9 cellular contexts compared by ENCODE assay signal in genomic region chr7:139702811-139703467, GRCh38.
DNase-seq lines count a peak whose midpoint lies in the region; ATAC-seq and TF ChIP-seq lines count a peak whose summit lies in the region.
"Had no signal": no experiment of that assay in that cellular context is flagged by ENCODE, and none has a peak within 500 bp of the region (broad histone marks: within the 10 kb centered on the region; RNA-seq: fewer than 3 reads in every experiment).

No MANE protein-coding gene starts in this region.

- H3F3A ChIP-seq in neural progenitor cell (ENCODE audit: low read depth) = no peaks in the 10 kb centered on the region

- H3K27me3 Mint-ChIP-seq in glutamatergic neuron (ENCODE audit: unreplicated experiment) (peaks cover 5% of the 10 kb centered on the region), neural progenitor cell (ENCODE audit: insufficient read depth, low read depth) (no peaks in the 10 kb centered on the region)

- H3K9me3 ChIP-seq in lung (ENCODE audit: control insufficient read depth in 2 of 2, insufficient read depth in 1 of 2, low read length in 1 of 2) (peaks cover 0 to 2% of the 10 kb centered on the region in 2 donors), neural progenitor cell (ENCODE audit: low read depth) (no peaks in the 10 kb centered on the region)

- DNase-seq in GM13977 (ENCODE audit: low spot score) (peak; percentile 63), lung (ENCODE audit: low spot score) (no peak), DMS153 (lab: John Stamatoyannopoulos, UW) (no peak), MV-4-11 (lab: John Stamatoyannopoulos, UW) (no peak), glutamatergic neuron (no peak), neural progenitor cell (ENCODE audit: low spot score) (no peak)
- DNase-seq: NCI-H1105 had no signal

- H3K9me3 Mint-ChIP-seq in glutamatergic neuron (ENCODE audit: unreplicated experiment) = peaks cover 4% of the 10 kb centered on the region
- H3K9me3 Mint-ChIP-seq in neural progenitor cell = no peaks in the 10 kb centered on the region

- H3K27ac ChIP-seq in lung (ENCODE audit: low read depth in 1 of 2, low read length in 1 of 2) = peak overlapping the region; percentile 53 to 83
- no peak overlapping the region for H3K27ac ChIP-seq in neural progenitor cell

- H3K27ac Mint-ChIP-seq in glutamatergic neuron (ENCODE audit: unreplicated experiment) = no peak overlapping the region
- no peak overlapping the region for H3K27ac Mint-ChIP-seq in neural progenitor cell

- in situ Hi-C loops in GM13977 (cut with MboI; ENCODE audit: low pct_unique_long_range_greater_than_20kb, low sequenced_read_pairs, unreplicated experiment) = no loop called here

- peaks cover 35% of the 10 kb centered on the region for H4K20me1 ChIP-seq in neural progenitor cell (ENCODE audit: low read depth)

- H3K4me1 ChIP-seq in lung (ENCODE audit: control insufficient read depth in 2 of 2, insufficient read depth in 2 of 2, low read length in 2 of 2) (peaks cover 20 to 36% of the 10 kb centered on the region in 2 donors), neural progenitor cell (peaks cover 14% of the 10 kb centered on the region)

- no peak overlapping the region for H3K4me2 ChIP-seq in neural progenitor cell

- H3K27me3 ChIP-seq in lung (ENCODE audit: control insufficient read depth, insufficient read depth) = no peaks in the 10 kb centered on the region
- no peaks in the 10 kb centered on the region for H3K27me3 ChIP-seq in neural progenitor cell

- ATAC-seq in GM21526 (IDR thresholded peaks at IDR 0.05; ENCODE audit: low FRiP score, unreplicated experiment) (peak; percentile 59), HG03520 (IDR thresholded peaks at IDR 0.05; ENCODE audit: unreplicated experiment) (peak; percentile 73), lung (ENCODE audit: insufficient read depth, low FRiP score) (no peak)

- H3K4me3 ChIP-seq in lung (no peak overlapping the region), neural progenitor cell (no peak overlapping the region)

- H3K9ac ChIP-seq in neural progenitor cell = no peak overlapping the region

- TF ChIP-seq CTCF in GM13977 (IDR thresholded peaks at IDR 0.05; ENCODE audit: extremely low read depth, insufficient read depth, missing control alignments) = no peak
- TF ChIP-seq CTCF in lung (IDR thresholded peaks at IDR 0.05; ENCODE audit: control extremely low read depth, extremely low read depth) = no peak
- no peak for TF ChIP-seq CTCF in glutamatergic neuron (IDR thresholded peaks at IDR 0.05; ENCODE audit: partially characterized antibody, unreplicated experiment)
- TF ChIP-seq CTCF in neural progenitor cell (IDR thresholded peaks at IDR 0.05) = no peak

- no peak overlapping the region for H2AFZ ChIP-seq in neural progenitor cell (replicated peaks)

- H3K36me3 Mint-ChIP-seq in glutamatergic neuron (ENCODE audit: unreplicated experiment) (no peaks in the 10 kb centered on the region), neural progenitor cell (peaks cover 21% of the 10 kb centered on the region)

- H3K4me3 Mint-ChIP-seq in glutamatergic neuron (ENCODE audit: unreplicated experiment) (no peak overlapping the region), neural progenitor cell (no peak overlapping the region)

- H3K36me3 ChIP-seq in lung (ENCODE audit: control insufficient read depth in 2 of 2, insufficient read depth in 2 of 2, low read length in 2 of 2) = peaks cover 0 to 33% of the 10 kb centered on the region in 2 donors
- no peaks in the 10 kb centered on the region for H3K36me3 ChIP-seq in neural progenitor cell

- WGBS in lung, 2 donors = 57 to 68% methylated on average over 10 of the region's 10 CpGs

- H3K4me1 Mint-ChIP-seq in glutamatergic neuron (ENCODE audit: low read depth, unreplicated experiment) = peaks cover 17% of the 10 kb centered on the region
- peaks cover 9% of the 10 kb centered on the region for H3K4me1 Mint-ChIP-seq in neural progenitor cell

- H3K79me2 ChIP-seq in neural progenitor cell (ENCODE audit: low read depth) = no peaks in the 10 kb centered on the region
